ENCODE assay signal across 8 cellular contexts in the genomic region with DNA sequence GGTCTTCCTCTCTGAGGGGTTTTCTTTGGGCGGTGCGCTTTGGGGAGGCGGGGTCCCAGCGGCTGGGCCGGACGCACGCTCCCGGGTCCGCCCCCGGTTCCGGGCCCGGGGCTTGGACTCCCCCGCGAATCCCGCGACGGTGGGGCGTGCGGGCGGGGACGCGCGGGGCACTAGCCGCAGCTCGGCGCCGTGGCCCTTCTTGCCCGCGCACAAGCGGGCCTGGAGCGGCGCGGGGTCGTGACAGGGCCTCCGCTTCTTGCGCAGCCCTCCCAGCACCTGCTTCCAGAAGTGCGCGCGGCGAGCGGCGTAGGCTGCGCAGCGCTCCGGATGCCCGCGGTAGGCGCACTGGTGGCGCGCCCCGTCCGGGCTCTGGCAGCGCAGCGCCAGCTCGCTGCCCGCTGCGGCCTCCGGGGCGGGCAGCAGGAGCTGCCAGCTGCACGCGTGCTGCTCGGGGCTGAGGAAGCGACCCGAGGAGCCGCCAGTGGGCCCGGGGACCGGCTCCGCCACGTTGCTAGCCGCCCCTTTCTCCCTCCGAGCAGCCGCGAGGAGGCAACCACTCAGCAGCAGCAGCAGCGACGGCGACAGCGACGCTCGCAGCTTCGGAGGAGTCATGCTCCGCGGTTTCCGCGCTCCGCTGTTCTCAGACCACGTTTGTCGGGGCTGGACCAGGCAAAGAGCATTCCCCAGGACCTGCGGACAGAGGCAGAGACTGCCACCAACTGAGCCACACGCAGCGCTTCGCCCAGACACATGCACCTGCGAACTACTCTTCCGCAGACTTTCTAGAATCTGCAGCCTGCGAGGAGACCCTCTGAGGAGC.
A peak's percentile ranks its signal among the peaks of the same experiment; 100 is the strongest.
DNase-seq lines count a peak whose midpoint lies in the region; ATAC-seq and TF ChIP-seq lines count a peak whose summit lies in the region.

No MANE protein-coding gene starts in this region.

- H3K4me3 ChIP-seq in AG10803 (ENCODE audit: low read length) (peak overlapping the region; percentile 78), choroid plexus epithelial cell (ENCODE audit: low read depth, low read length) (peak overlapping the region; percentile 68)

- peak; percentile 70 for DNase-seq in AG10803 (ENCODE audit: low read depth)
- peak; percentile 85 for DNase-seq in NCI-H2227 (lab: John Stamatoyannopoulos, UW; ENCODE audit: unreplicated experiment)
- DNase-seq in activated CD4-positive, CD25-positive, alpha-beta regulatory T cell treated with anti-CD3 and anti-CD28 coated beads, Interleukin-2, amount 50 U/mL, for 72 hours = peak; percentile 74
- peak; percentile 53 for DNase-seq in choroid plexus epithelial cell (ENCODE audit: low read depth)
- peak; percentile 96 for DNase-seq in left kidney (ENCODE audit: low read depth, low spot score)
- peak; percentile 74 to 77 for DNase-seq in stimulated activated CD4-positive, alpha-beta T cell treated with anti-CD3 and anti-CD28 coated beads, Interleukin-2, amount 100 ng/mL, for 24 hours

- ATAC-seq in GM18873 (IDR thresholded peaks at IDR 0.05; ENCODE audit: low FRiP score, unreplicated experiment) (peak; percentile 87), HG03108 (IDR thresholded peaks at IDR 0.05; ENCODE audit: unreplicated experiment) (peak; percentile 86)

- peak; percentile 46 for TF ChIP-seq CTCF in AG10803 (conservative IDR thresholded peaks at IDR 0.05; ENCODE audit: low read length)
- peak; percentile 31 for TF ChIP-seq CTCF in choroid plexus epithelial cell (conservative IDR thresholded peaks at IDR 0.05; ENCODE audit: low read depth, low read length)

Comparison
In these comparisons a context has a peak if more than half of its experiments do, and no peak if none do; other contexts are left out.
1. Peak in every context shown above with its lines: DNase-seq, ATAC-seq and H3K4me3 ChIP-seq.